ENCODE assay signal across 14 cellular contexts in the genomic region with DNA sequence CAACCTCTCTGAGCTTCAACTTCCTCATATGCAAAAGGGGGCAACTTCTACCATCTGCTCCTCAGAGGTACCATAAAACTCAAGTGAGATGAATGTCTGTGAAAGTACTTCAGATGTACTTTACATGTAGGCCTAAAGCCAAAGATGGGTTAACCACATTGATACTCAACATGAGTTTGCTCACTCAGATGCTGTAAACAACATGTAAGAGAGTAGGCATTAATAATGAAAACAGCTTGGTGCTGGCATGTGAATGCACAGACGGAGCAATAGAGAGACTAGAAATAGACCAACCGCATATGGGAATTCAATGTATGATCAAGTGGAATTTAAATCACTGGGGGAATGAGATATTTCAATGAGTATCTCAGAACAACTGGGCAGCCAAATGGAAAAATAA.
A peak's percentile ranks its signal among the peaks of the same experiment; 100 is the strongest.
DNase-seq lines count a peak whose midpoint lies in the region; ATAC-seq and TF ChIP-seq lines count a peak whose summit lies in the region.
"Had no signal": no experiment of that assay in that cellular context is flagged by ENCODE, and none has a peak within 500 bp of the region (broad histone marks: within the 10 kb centered on the region; RNA-seq: fewer than 3 reads in every experiment).

No MANE protein-coding gene starts in this region.

- intact Hi-C loops in IMR-90 (cut with micrococcal nuclease) = no loop called here
- intact Hi-C loops in tibial artery (cut with DNase I; ENCODE audit: low total_unique reads) = no loop called here

- no TSS peak for BruUV-seq in IMR-90 (replicated peaks; lab: Mats Ljungman, UMichigan)

- no peaks in the 10 kb centered on the region for H4K20me1 ChIP-seq in IMR-90 (ENCODE audit: insufficient read depth, low read length)
- H4K20me1 ChIP-seq in osteoblast (ENCODE audit: insufficient read depth, low read length) = no peaks in the 10 kb centered on the region
- H4K20me1 ChIP-seq: BLaER1 treated with 17β-estradiol and CSF1 and Interleukin-3, amounts not matched to agents 10 nM and 100 nM had no signal

- H3K18ac ChIP-seq in IMR-90 (ENCODE audit: low read depth, low read length) = no peak overlapping the region

- peak; percentile 47 for DNase-seq in NCI-H2029 treated with DMSO at 0.1 percent for 48 hours (lab: John Stamatoyannopoulos, UW)
- DNase-seq in NCI-H2029 (lab: John Stamatoyannopoulos, UW) = no peak
- DNase-seq in IMR-90 = peak; percentile 12
- peak; percentile 77 for DNase-seq in NCI-H524 treated with DMSO at 0.1 percent for 48 hours (lab: John Stamatoyannopoulos, UW)
- DNase-seq in osteoblast (ENCODE audit: insufficient read length, low spot score, missing footprints) = peak; percentile 17
- DNase-seq in tibial artery = no peak
- DNase-seq: 8988T; CD4-positive, CD25-positive, alpha-beta regulatory T cell; DMS53; GF-D8; GOT3; H9 had no signal

- no peak overlapping the region for H4K5ac ChIP-seq in IMR-90 (ENCODE audit: low read depth, low read length)

- dilution Hi-C loops in IMR-90 (cut with HindIII; ENCODE audit: low sequenced_read_pairs, unreplicated experiment) = no loop called here

- H3K4me1 ChIP-seq in IMR-90 (ENCODE audit: control insufficient read depth, insufficient read depth, low read length) (no peaks in the 10 kb centered on the region), osteoblast (ENCODE audit: insufficient read depth, low read length) (no peaks in the 10 kb centered on the region), tibial artery (no peaks in the 10 kb centered on the region)

- TF ChIP-seq POLR2A in IMR-90 (IDR thresholded peaks at IDR 0.05; ENCODE audit: low read depth, low read length) = no peak

- no peak overlapping the region for H3K9ac ChIP-seq in IMR-90 (ENCODE audit: low read depth, low read length)
- H3K9ac ChIP-seq: BLaER1 treated with 17β-estradiol and CSF1 and Interleukin-3, amounts not matched to agents 10 nM and 100 nM had no signal

- in situ Hi-C loops in IMR-90 (cut with MboI; ENCODE audit: low sequenced_read_pairs) = no loop called here

- no peak overlapping the region for H2BK20ac ChIP-seq in IMR-90 (ENCODE audit: low read depth, low read length)

- no peak overlapping the region for H2BK15ac ChIP-seq in IMR-90 (ENCODE audit: low read depth, low read length)

- CTCF ChIA-PET in IMR-90 (lab: Yijun Ruan, JAX) = interaction anchor here (0.7 kb wide), 1 partner anchor 23 kb away, joined by 3 read pairs; no protein-coding TSS in a partner anchor

- H2BK5ac ChIP-seq in IMR-90 (ENCODE audit: low read depth, low read length, poor library complexity, severe bottlenecking) = no peak overlapping the region

- no peaks in the 10 kb centered on the region for H3K27me3 ChIP-seq in IMR-90 (ENCODE audit: control insufficient read depth, insufficient read depth, low read length)
- H3K27me3 ChIP-seq in osteoblast (ENCODE audit: insufficient read depth, low read length) = no peaks in the 10 kb centered on the region
- no peaks in the 10 kb centered on the region for H3K27me3 ChIP-seq in tibial artery
- H3K27me3 ChIP-seq: BLaER1 treated with 17β-estradiol and CSF1 and Interleukin-3, amounts not matched to agents 10 nM and 100 nM had no signal

- no peak overlapping the region for H3K23ac ChIP-seq in IMR-90 (ENCODE audit: low read depth, low read length)

- no peak overlapping the region for H3K4me3 ChIP-seq in IMR-90 (ENCODE audit: insufficient read depth, low read depth, low read length)
- no peak overlapping the region for H3K4me3 ChIP-seq in osteoblast (ENCODE audit: insufficient read depth, low read length)
- no peak overlapping the region for H3K4me3 ChIP-seq in tibial artery
- H3K4me3 ChIP-seq: BLaER1 treated with 17β-estradiol and CSF1 and Interleukin-3, amounts not matched to agents 10 nM and 100 nM had no signal

- H3K36me3 ChIP-seq in IMR-90 (ENCODE audit: control insufficient read depth, insufficient read depth, low read length) (no peaks in the 10 kb centered on the region), osteoblast (ENCODE audit: insufficient read depth, low read length) (no peaks in the 10 kb centered on the region), tibial artery (no peaks in the 10 kb centered on the region)

- H3K9me3 ChIP-seq in IMR-90 (ENCODE audit: control insufficient read depth, insufficient read depth, low read length) = peaks cover 19% of the 10 kb centered on the region
- H3K9me3 ChIP-seq in osteoblast (ENCODE audit: low read depth, low read length) = peaks cover 3% of the 10 kb centered on the region
- H3K9me3 ChIP-seq in tibial artery = peaks cover 0 to 14% (median 7%) of the 10 kb centered on the region in 3 donors

- no peak overlapping the region for H2AK9ac ChIP-seq in IMR-90 (replicated peaks; ENCODE audit: low read depth, low read length, poor library complexity)

- POLR2A ChIA-PET in IMR-90 (lab: Charles Lee; ENCODE audit: unreplicated experiment) = no interaction called here

- no peaks in the 10 kb centered on the region for H3K79me2 ChIP-seq in osteoblast (ENCODE audit: insufficient read depth, low read length)

- no peak for TF ChIP-seq RAD21 in IMR-90 (IDR thresholded peaks at IDR 0.05; ENCODE audit: low read length)

- no peak overlapping the region for H3K14ac ChIP-seq in IMR-90 (replicated peaks; ENCODE audit: low read depth, low read length)

- WGBS in IMR-90 (ENCODE audit: extremely low coverage in 2 of 2, insufficient read length in 1 of 2), 2 experiments = no CpG with 5 or more reads among the region's 2 CpGs

- H3K9me1 ChIP-seq in IMR-90 (ENCODE audit: insufficient read depth, low read length) = no peaks in the 10 kb centered on the region; the same call in 1 of the 2 replicates

- H2AFZ ChIP-seq in IMR-90 (replicated peaks; ENCODE audit: low read length, poor library complexity) (no peak overlapping the region), osteoblast (ENCODE audit: low read length) (no peak overlapping the region)

- no peak overlapping the region for H3K27ac ChIP-seq in IMR-90 (ENCODE audit: insufficient read depth, low read length)
- no peak overlapping the region for H3K27ac ChIP-seq in osteoblast (ENCODE audit: low read depth, low read length)
- no peak overlapping the region for H3K27ac ChIP-seq in tibial artery
- H3K27ac ChIP-seq: BLaER1 treated with 17β-estradiol and CSF1 and Interleukin-3, amounts not matched to agents 10 nM and 100 nM had no signal

- no peak overlapping the region for H2BK120ac ChIP-seq in IMR-90 (ENCODE audit: low read depth, low read length)

- no peak overlapping the region for H4K91ac ChIP-seq in IMR-90 (ENCODE audit: insufficient read depth, low read depth, low read length)

- no peak overlapping the region for H4K8ac ChIP-seq in IMR-90 (ENCODE audit: low read depth in 2 of 2, low read length in 2 of 2)

- no peak overlapping the region for H3K56ac ChIP-seq in IMR-90 (ENCODE audit: extremely low read depth, insufficient read depth, low read length)

- no peak overlapping the region for H3K4me2 ChIP-seq in IMR-90 (ENCODE audit: low read depth, low read length)
- no peak overlapping the region for H3K4me2 ChIP-seq in osteoblast (ENCODE audit: insufficient read depth, low read length)
- H3K4me2 ChIP-seq: BLaER1 treated with 17β-estradiol and CSF1 and Interleukin-3, amounts not matched to agents 10 nM and 100 nM had no signal

- no peak overlapping the region for H3K4ac ChIP-seq in IMR-90 (ENCODE audit: low read depth, low read length)

- TF ChIP-seq CTCF in IMR-90 (conservative IDR thresholded peaks at IDR 0.05; ENCODE audit: low read depth, low read length) = no peak
- no peak for TF ChIP-seq CTCF in osteoblast (IDR thresholded peaks at IDR 0.05; ENCODE audit: extremely low read depth, low read depth, low read length)
- TF ChIP-seq CTCF in tibial artery (IDR thresholded peaks at IDR 0.05) = no peak

- H3K79me1 ChIP-seq in IMR-90 (ENCODE audit: low read depth in 1 of 2, low read length in 2 of 2) = no peaks in the 10 kb centered on the region

- no peak for ATAC-seq in IMR-90 (ENCODE audit: low read depth)
- no peak for ATAC-seq in GM21619 (IDR thresholded peaks at IDR 0.05; ENCODE audit: unreplicated experiment)

- no peak overlapping the region for H2AK5ac ChIP-seq in IMR-90 (ENCODE audit: low read depth, low read length)

TF ChIP-seq in IMR-90, 13 proteins besides CTCF, POLR2A, EP300 and RAD21:
- TF ChIP-seq FOS (IDR thresholded peaks at IDR 0.05; ENCODE audit: low read depth, low read length) (no peak), NFE2L2 (IDR thresholded peaks at IDR 0.05; ENCODE audit: low read depth, low read length) (no peak), RCOR1 (IDR thresholded peaks at IDR 0.05; ENCODE audit: insufficient replicate concordance, low read length) (no peak), RFX5 (IDR thresholded peaks at IDR 0.05; ENCODE audit: low read depth, low read length) (no peak), CHD1 (IDR thresholded peaks at IDR 0.05; ENCODE audit: low read depth, low read length) (no peak), MAZ (IDR thresholded peaks at IDR 0.05; ENCODE audit: borderline replicate concordance, low read depth, low read length) (no peak), SMC3 (IDR thresholded peaks at IDR 0.05; ENCODE audit: low read depth, low read length) (no peak), MXI1 (IDR thresholded peaks at IDR 0.05; ENCODE audit: borderline replicate concordance, low read depth, low read length) (no peak), BHLHE40 (IDR thresholded peaks at IDR 0.05; ENCODE audit: low read depth, low read length) (no peak), MAFK (IDR thresholded peaks at IDR 0.05; ENCODE audit: low read depth, low read length) (no peak)
- TF ChIP-seq, protein P1, sequence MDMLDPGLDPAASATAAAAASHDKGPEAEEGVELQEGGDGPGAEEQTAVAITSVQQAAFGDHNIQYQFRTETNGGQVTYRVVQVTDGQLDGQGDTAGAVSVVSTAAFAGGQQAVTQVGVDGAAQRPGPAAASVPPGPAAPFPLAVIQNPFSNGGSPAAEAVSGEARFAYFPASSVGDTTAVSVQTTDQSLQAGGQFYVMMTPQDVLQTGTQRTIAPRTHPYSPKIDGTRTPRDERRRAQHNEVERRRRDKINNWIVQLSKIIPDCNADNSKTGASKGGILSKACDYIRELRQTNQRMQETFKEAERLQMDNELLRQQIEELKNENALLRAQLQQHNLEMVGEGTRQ (IDR thresholded peaks at IDR 0.05; ENCODE audit: low read depth, low read length) = no peak
TF ChIP-seq in IMR-90: peak in this region for 0.

Comparison
In these comparisons a context has a peak if more than half of its experiments do, and no peak if none do; other contexts are left out.
1. DNase-seq: peak in NCI-H2029 treated with DMSO at 0.1 percent for 48 hours (single experiment), IMR-90 (single experiment), NCI-H524 treated with DMSO at 0.1 percent for 48 hours (single experiment) and osteoblast (single experiment); none in NCI-H2029 (single experiment) and tibial artery (0 of 2).